ENCODE assay signal across 10 cellular contexts in genomic region chr11:28106351-28107043, GRCh38. TPM values are rescaled to one million over a fixed set of nuclear protein-coding genes. Genes with fewer than 3 reads are reported as not detected.
DNase-seq lines count a peak whose midpoint lies in the region; ATAC-seq, FAIRE-seq and TF ChIP-seq lines count a peak whose summit lies in the region.
"Had no signal": no experiment of that assay in that cellular context is flagged by ENCODE, and none has a peak within 500 bp of the region (broad histone marks: within the 10 kb centered on the region; RNA-seq: fewer than 3 reads in every experiment).

No MANE protein-coding gene starts in this region.

- H3K4ac ChIP-seq in H9 (ENCODE audit: low read depth, low read length): no peak overlapping the region

- peak overlapping the region; percentile 72 for H3K4me2 ChIP-seq in A549
- peak overlapping the region; percentile 77 for H3K4me2 ChIP-seq in H9 (ENCODE audit: insufficient read depth, insufficient read length, low read length)

- no peak overlapping the region for H2BK120ac ChIP-seq in H9 (ENCODE audit: low read depth, low read length, poor library complexity, severe bottlenecking)

- H3K4me3 Mint-ChIP-seq in H9: peak overlapping the region; percentile 97 to 99

- H3K4me3 ChIP-seq in A549 (peak overlapping the region; percentile 59), WERI-Rb-1 (ENCODE audit: low read depth, low read length) (peak overlapping the region; percentile 66), iPS-11a (ENCODE audit: low read depth, low read length) (peak overlapping the region; percentile 74)

- no peaks in the 10 kb centered on the region for H3K27me3 ChIP-seq in H9 (ENCODE audit: insufficient read depth, low read length)
- no peaks in the 10 kb centered on the region for H3K27me3 ChIP-seq in WERI-Rb-1 (ENCODE audit: insufficient read depth, low read depth, severe bottlenecking)
- H3K27me3 ChIP-seq: upper lobe of right lung had no signal

- H4K5ac ChIP-seq in H9 (ENCODE audit: insufficient read length, low read depth, low read length): no peak overlapping the region

- H3K9me3 ChIP-seq in A549 (no peaks in the 10 kb centered on the region), H9 (ENCODE audit: control insufficient read depth, low read depth, low read length) (no peaks in the 10 kb centered on the region), WERI-Rb-1 (ENCODE audit: severe bottlenecking) (no peaks in the 10 kb centered on the region)
- H3K9me3 ChIP-seq: upper lobe of right lung had no signal

- CTCF ChIA-PET in A549 (lab: Yijun Ruan, JAX): interaction anchor here (0.6 to 4.1 kb wide), 3 partner anchors 406 to 1228 kb away, joined by 3 to 23 read pairs (median 5); partner anchors contain the start of gene BDNF

- intact Hi-C loops in posterior cingulate gyrus (cut with DNase I): loop anchor here (10.0 kb wide), 1 partner anchor 412 kb away; no protein-coding TSS in a partner anchor

- peak overlapping the region; percentile 70 to 82 for H3K27ac ChIP-seq in A549
- H3K27ac ChIP-seq in H9 (ENCODE audit: insufficient read length, low read depth, low read length): no peak overlapping the region
- H3K27ac ChIP-seq in WERI-Rb-1: no peak overlapping the region

- no peak overlapping the region for H2BK12ac ChIP-seq in H9 (ENCODE audit: insufficient read length, low read depth, low read length)

- peaks cover 57% of the 10 kb centered on the region for H3K4me1 ChIP-seq in A549
- no peaks in the 10 kb centered on the region for H3K4me1 ChIP-seq in H9 (ENCODE audit: insufficient read depth, low read length)

- POLR2A ChIA-PET in A549 (lab: Yijun Ruan, JAX): interaction anchor here (0.6 to 3.3 kb wide), 9 partner anchors 12 to 1188 kb away, joined by 3 to 48 read pairs (median 4); no protein-coding TSS in a partner anchor

- no peak overlapping the region for H2AK5ac ChIP-seq in H9 (ENCODE audit: insufficient read length, low read length)

- H3K9me3 Mint-ChIP-seq in H9: no peaks in the 10 kb centered on the region

- H2BK15ac ChIP-seq in H9 (ENCODE audit: low read depth, low read length): no peak overlapping the region

- no peak overlapping the region for H3K23ac ChIP-seq in H9 (ENCODE audit: insufficient read length, low read depth, low read length)

- no peaks in the 10 kb centered on the region for H4K20me1 ChIP-seq in H9 (ENCODE audit: control insufficient read depth, insufficient read depth, insufficient read length)

- no peak overlapping the region for H3K18ac ChIP-seq in H9 (ENCODE audit: insufficient read length, low read depth, low read length)

- no peaks in the 10 kb centered on the region for H3K36me3 ChIP-seq in WERI-Rb-1
- H3K36me3 ChIP-seq: upper lobe of right lung had no signal

- no peak overlapping the region for H3T11ph ChIP-seq in H9 (ENCODE audit: low read length)

- DNase-seq in A549 (ENCODE audit: low read depth in 1 of 2, low spot score in 1 of 2): no peak
- DNase-seq in H9: no peak
- DNase-seq in WERI-Rb-1: no peak
- DNase-seq in posterior cingulate gyrus: no peak
- DNase-seq in GM12892 (ENCODE audit: insufficient read length): no peak
- DNase-seq in activated CD4-positive, alpha-beta T cell treated with anti-CD3 and anti-CD28 coated beads for 1 hour: no peak
- DNase-seq: upper lobe of right lung had no signal

- no peak overlapping the region for H2BK5ac ChIP-seq in H9 (ENCODE audit: insufficient read length, low read length)

- no peak overlapping the region for H3K9ac ChIP-seq in H9 (ENCODE audit: extremely low read depth, insufficient read length, low read length)

- FAIRE-seq in A549 (lab: Jason Lieb, UNC) (no peak), GM12892 (lab: Jason Lieb, UNC) (no peak)
- FAIRE-seq: RCC 7860 had no signal

- no peak for TF ChIP-seq RAD21 in A549 (conservative IDR thresholded peaks at IDR 0.05 in 1 of 2, IDR thresholded peaks at IDR 0.05 in 1 of 2)

- no peak overlapping the region for H3K56ac ChIP-seq in H9 (ENCODE audit: insufficient read length, low read depth, low read length)

- H3K27me3 Mint-ChIP-seq in H9 (ENCODE audit: low read depth): no peaks in the 10 kb centered on the region

- TF ChIP-seq CTCF in A549 (IDR thresholded peaks at IDR 0.05) (no peak), H9 (conservative IDR thresholded peaks at IDR 0.05) (no peak), WERI-Rb-1 (IDR thresholded peaks at IDR 0.05; ENCODE audit: low read depth, low read length) (no peak)

- H4K91ac ChIP-seq in H9 (ENCODE audit: insufficient read length, low read depth, low read length): no peak overlapping the region

- H3K36me3 Mint-ChIP-seq in H9 (ENCODE audit: insufficient read depth in 1 of 3, low read depth in 3 of 3): no peaks in the 10 kb centered on the region

- no peak for TF ChIP-seq EP300 in A549 (IDR thresholded peaks at IDR 0.05)

- TF ChIP-seq POLR2A in A549 (IDR thresholded peaks at IDR 0.05; ENCODE audit: low read length) (no peak), GM12892 (IDR thresholded peaks at IDR 0.05; ENCODE audit: low read depth, low read length) (no peak)

- ATAC-seq in A549 (no peak), GM19023 (IDR thresholded peaks at IDR 0.05; ENCODE audit: unreplicated experiment) (no peak)
- ATAC-seq: upper lobe of right lung had no signal

- no peak overlapping the region for H3K14ac ChIP-seq in H9 (ENCODE audit: insufficient read depth, low read length)

- H3K4me1 Mint-ChIP-seq in H9: peaks cover 35 to 39% of the 10 kb centered on the region in 2 experiments

- no peak overlapping the region for H4K8ac ChIP-seq in H9 (replicated peaks; ENCODE audit: insufficient read length, low read depth, low read length)

- H3K27ac Mint-ChIP-seq in H9: no peak overlapping the region

- peaks cover 3% of the 10 kb centered on the region for H3K79me1 ChIP-seq in H9 (ENCODE audit: insufficient read depth, low read depth, low read length, poor library complexity, severe bottlenecking)

- H2AFZ ChIP-seq in H9 (ENCODE audit: low read length): no peak overlapping the region

- H2BK20ac ChIP-seq in H9 (ENCODE audit: low read depth, low read length, poor library complexity, severe bottlenecking): no peak overlapping the region

- 44% methylated on average over 14 of the region's 14 CpGs for WGBS in A549 (ENCODE audit: missing lambda C conversion rate)
- no CpG with 5 or more reads among the region's 14 CpGs for WGBS in H9 (ENCODE audit: extremely low coverage, insufficient read length, low lambda C conversion rate)

- H3K23me2 ChIP-seq in H9 (ENCODE audit: insufficient read length, low read depth, low read length, poor library complexity, severe bottlenecking): peaks cover 7% of the 10 kb centered on the region

- H3K79me2 ChIP-seq in H9 (ENCODE audit: insufficient read depth, low read length): peaks cover 6% of the 10 kb centered on the region; the same call in 1 of the 2 replicates

TF ChIP-seq in A549, 52 proteins besides CTCF, POLR2A, EP300 and RAD21:
- peak; percentile 82 for TF ChIP-seq MAFK (IDR thresholded peaks at IDR 0.05; ENCODE audit: partially characterized antibody)
- no peak for TF ChIP-seq ELK1 (IDR thresholded peaks at IDR 0.05; ENCODE audit: low read depth, low read length)

RNA-seq across cellular contexts. Expression of gene KIF18A, which starts 1.5 kb away (rescaled TPM):
- polyA plus RNA-seq in A549 (2011; rRNA removed) (29.8 and 47.2 TPM in 2 replicates), A549 (2017; fragmentation: RNase III; extraction: RNeasy Plus Mini Kit Qiagen cat#74134 plus additional on column Dnase treatment) (24.8 to 25.6 TPM (median 25.5 TPM) in 3 replicates)
- polyA plus RNA-seq in A549 (2012; cell fraction: cytosol; rRNA removed): 7.3 and 7.5 TPM in 2 replicates
- polyA plus RNA-seq in A549 (2012; cell fraction: nucleus; rRNA removed): 6.7 and 9.3 TPM in 2 replicates
- 31.7 and 32.2 TPM in 2 replicates for polyA minus RNA-seq in A549 (2011; rRNA and poly(A)+ RNA removed)
- 25.3 and 25.9 TPM in 2 replicates for total RNA-seq in H9 (2021)
- polyA plus RNA-seq in GM12892 (2012; ENCODE audit: missing spikeins): 7.5 TPM

RNA-seq across cellular contexts. Expression of gene METTL15, which starts 1.7 kb away (rescaled TPM):
- polyA plus RNA-seq in A549 (2011; rRNA removed) (21.9 and 23.5 TPM in 2 replicates), A549 (2017; fragmentation: RNase III; extraction: RNeasy Plus Mini Kit Qiagen cat#74134 plus additional on column Dnase treatment) (8.9 to 9.5 TPM (median 9.0 TPM) in 3 replicates)
- 3.9 and 6.1 TPM in 2 replicates for polyA plus RNA-seq in A549 (2012; cell fraction: cytosol; rRNA removed)
- polyA plus RNA-seq in A549 (2012; cell fraction: nucleus; rRNA removed): 3.5 and 5.0 TPM in 2 replicates
- 47.9 and 48.2 TPM in 2 replicates for polyA minus RNA-seq in A549 (2011; rRNA and poly(A)+ RNA removed)
- 9.1 and 9.9 TPM in 2 replicates for total RNA-seq in H9 (2021)
- 11.6 TPM for polyA plus RNA-seq in GM12892 (2012; ENCODE audit: missing spikeins)

Comparison
In these comparisons a context has a peak if more than half of its experiments do, and no peak if none do; other contexts are left out.
1. H3K27ac ChIP-seq: peak in A549 (2 of 2); none in H9 (single experiment) and WERI-Rb-1 (single experiment).
2. Peak in every context shown above with its lines, with median percentiles within 50 percentile points of each other: H3K4me3 ChIP-seq.